14 cellular contexts compared by ENCODE assay signal in the genomic region with DNA sequence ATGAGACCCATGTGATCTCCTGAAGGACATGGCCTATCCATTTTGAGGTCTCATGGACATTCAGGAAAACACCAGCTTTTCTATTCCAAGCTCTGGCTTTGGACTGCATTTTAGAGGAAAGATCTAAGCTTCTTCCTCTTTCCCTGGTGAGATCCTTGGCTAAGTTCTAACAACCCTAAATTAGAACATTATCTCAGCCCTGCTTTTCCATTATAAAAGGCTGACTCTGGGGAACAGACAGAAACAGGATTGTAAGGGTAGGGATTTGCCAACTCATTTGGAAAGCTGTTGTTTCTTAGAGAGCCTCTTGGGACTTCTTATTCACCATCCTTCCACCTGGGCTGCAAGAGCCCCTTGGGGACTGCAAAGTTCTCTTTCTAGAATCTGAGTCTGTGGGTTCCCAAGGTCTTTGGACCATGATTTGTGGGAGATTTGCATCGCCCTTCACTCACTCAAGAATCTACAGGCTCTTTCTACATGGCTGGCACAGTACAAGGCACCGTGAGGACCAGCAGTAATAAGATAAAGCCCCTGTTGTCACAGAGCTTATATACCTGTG.
"Had no signal": no experiment of that assay in that cellular context is flagged by ENCODE, and none has a peak within 500 bp of the region (broad histone marks: within the 10 kb centered on the region; RNA-seq: fewer than 3 reads in every experiment).

No MANE protein-coding gene starts in this region.

- H3K9me3 ChIP-seq: breast epithelium, gastrocnemius medialis, prostate gland, testis had no signal

- H3K4me2 ChIP-seq: hepatocyte had no signal

- H3K27me3 ChIP-seq: breast epithelium, gastrocnemius medialis, hepatocyte, testis had no signal

- ATAC-seq: gastrocnemius medialis; naive thymus-derived CD8-positive, alpha-beta T cell had no signal

- H3K27ac ChIP-seq: breast epithelium, gastrocnemius medialis, hepatocyte, prostate gland, testis had no signal

- H3K36me3 ChIP-seq: breast epithelium, gastrocnemius medialis, prostate gland had no signal

- H3K4me3 ChIP-seq: breast epithelium, gastrocnemius medialis, hepatocyte, lung, prostate gland, testis had no signal

- H3K4me1 ChIP-seq: breast epithelium, prostate gland had no signal

- DNase-seq: activated CD4-positive, alpha-beta T cell treated with anti-CD3 and anti-CD28 coated beads, Interleukin-2, amount 50 U/mL, for 1 hour; activated CD4-positive, CD25-positive, alpha-beta regulatory T cell; activated effector memory CD4-positive, alpha-beta T cell treated with Interleukin-2 at 50 U/mL for 16 hours; amygdala; gastrocnemius medialis; kidney glomerular epithelial cell; naive thymus-derived CD8-positive, alpha-beta T cell; nucleus accumbens; stimulated activated CD4-positive, alpha-beta T cell treated with anti-CD3 and anti-CD28 coated beads, Interleukin-4, amount 100 ng/mL, for 24 hours; testis had no signal
